ENCODE assay signal across 29 cellular contexts in genomic region chr11:93024376-93024775, GRCh38. TPM values are rescaled to one million over a fixed set of nuclear protein-coding genes. Genes with fewer than 3 reads are reported as not detected.
A peak's percentile ranks its signal among the peaks of the same experiment; 100 is the strongest.
DNase-seq lines count a peak whose midpoint lies in the region; ATAC-seq and TF ChIP-seq lines count a peak whose summit lies in the region.
"Had no signal": no experiment of that assay in that cellular context is flagged by ENCODE, and none has a peak within 500 bp of the region (broad histone marks: within the 10 kb centered on the region; RNA-seq: fewer than 3 reads in every experiment).

No MANE protein-coding gene starts in this region.

- ATAC-seq in stimulated activated effector memory CD8-positive, alpha-beta T cell treated with anti-CD3 and anti-CD28 coated beads, Interleukin-12 subunit alpha, Interleukin-12 subunit beta, amount 100 ng/mL, for 72 hours: peak; percentile 28
- no peak for ATAC-seq in HG03108 (IDR thresholded peaks at IDR 0.05; ENCODE audit: unreplicated experiment)
- ATAC-seq: activated naive CD8-positive, alpha-beta T cell treated with anti-CD3 and anti-CD28 coated beads, Interleukin-2, amount 50 U/mL, for 24 hours; activated T-cell treated with anti-CD3 and anti-CD28 coated beads, Interleukin-2, amount 50 U/mL, for 4 hours; body of pancreas; heart right ventricle; right lobe of liver; upper lobe of right lung had no signal

- no peak overlapping the region for H2AFZ ChIP-seq in fibroblast of lung (ENCODE audit: low read length)

- no peak overlapping the region for H3K27ac Mint-ChIP-seq in stimulated activated effector memory CD8-positive, alpha-beta T cell treated with anti-CD3 and anti-CD28 coated beads, Interleukin-12 subunit alpha, Interleukin-12 subunit beta, amount 100 ng/mL, for 72 hours
- no peak overlapping the region for H3K27ac Mint-ChIP-seq in glutamatergic neuron (ENCODE audit: unreplicated experiment)
- H3K27ac Mint-ChIP-seq: activated CD4-positive, alpha-beta T cell treated with anti-CD3 and anti-CD28 coated beads, Interleukin-2, amount 10 ng/mL, durations not matched to agents 24 days and 14 days; activated naive CD8-positive, alpha-beta T cell treated with anti-CD3 and anti-CD28 coated beads, Interleukin-2, amount 50 U/mL, for 24 hours; CD14-positive monocyte; IgD-negative memory B cell had no signal

- H3K4me3 ChIP-seq in fibroblast of lung (replicated peaks in 1 of 4; ENCODE audit: control extremely low read depth in 1 of 4, insufficient read depth in 1 of 4, low read depth in 3 of 4, low read length in 4 of 4): no peak overlapping the region
- H3K4me3 ChIP-seq: body of pancreas, heart right ventricle, right lobe of liver, upper lobe of right lung had no signal

- no peaks in the 10 kb centered on the region for H4K20me1 ChIP-seq in fibroblast of lung (ENCODE audit: control insufficient read depth, extremely low read depth, insufficient read depth, low read length)

- H3K4me1 Mint-ChIP-seq in stimulated activated effector memory CD8-positive, alpha-beta T cell treated with anti-CD3 and anti-CD28 coated beads, Interleukin-12 subunit alpha, Interleukin-12 subunit beta, amount 100 ng/mL, for 72 hours: no peaks in the 10 kb centered on the region
- no peaks in the 10 kb centered on the region for H3K4me1 Mint-ChIP-seq in glutamatergic neuron (ENCODE audit: low read depth, unreplicated experiment)
- H3K4me1 Mint-ChIP-seq: activated CD4-positive, alpha-beta T cell treated with anti-CD3 and anti-CD28 coated beads, Interleukin-2, amount 10 ng/mL, durations not matched to agents 24 days and 14 days; activated naive CD8-positive, alpha-beta T cell treated with anti-CD3 and anti-CD28 coated beads, Interleukin-2, amount 50 U/mL, for 24 hours; CD14-positive monocyte had no signal

- H3K36me3 Mint-ChIP-seq in stimulated activated effector memory CD8-positive, alpha-beta T cell treated with anti-CD3 and anti-CD28 coated beads, Interleukin-12 subunit alpha, Interleukin-12 subunit beta, amount 100 ng/mL, for 72 hours: no peaks in the 10 kb centered on the region
- no peaks in the 10 kb centered on the region for H3K36me3 Mint-ChIP-seq in glutamatergic neuron (ENCODE audit: unreplicated experiment)
- H3K36me3 Mint-ChIP-seq: CD14-positive monocyte, IgD-negative memory B cell had no signal

- no peaks in the 10 kb centered on the region for H3K36me3 ChIP-seq in fibroblast of lung (ENCODE audit: control insufficient read depth, insufficient read depth, low read length)
- H3K36me3 ChIP-seq: heart right ventricle, right lobe of liver, upper lobe of right lung, WERI-Rb-1 had no signal

- H3K79me2 ChIP-seq in fibroblast of lung (ENCODE audit: control insufficient read depth, insufficient read depth, low read length): no peaks in the 10 kb centered on the region

- H3K4me3 Mint-ChIP-seq in stimulated activated effector memory CD8-positive, alpha-beta T cell treated with anti-CD3 and anti-CD28 coated beads, Interleukin-12 subunit alpha, Interleukin-12 subunit beta, amount 100 ng/mL, for 72 hours: no peak overlapping the region
- no peak overlapping the region for H3K4me3 Mint-ChIP-seq in glutamatergic neuron (ENCODE audit: unreplicated experiment)
- H3K4me3 Mint-ChIP-seq: activated CD4-positive, alpha-beta T cell treated with anti-CD3 and anti-CD28 coated beads, Interleukin-2, amount 10 ng/mL, durations not matched to agents 24 days and 14 days; activated naive CD8-positive, alpha-beta T cell treated with anti-CD3 and anti-CD28 coated beads, Interleukin-2, amount 50 U/mL, for 24 hours; activated T-cell treated with anti-CD3 and anti-CD28 coated beads, Interleukin-2, amount 50 U/mL, for 4 hours; CD14-positive monocyte; IgD-negative memory B cell had no signal

- TF ChIP-seq CTCF in fibroblast of lung (conservative IDR thresholded peaks at IDR 0.05 in 1 of 2, IDR thresholded peaks at IDR 0.05 in 1 of 2; ENCODE audit: low read depth in 1 of 2, low read length in 2 of 2) (no peak), glutamatergic neuron (IDR thresholded peaks at IDR 0.05; ENCODE audit: partially characterized antibody, unreplicated experiment) (no peak)

- H3K27me3 ChIP-seq in fibroblast of lung (ENCODE audit: control insufficient read depth, insufficient read depth, low read length): no peaks in the 10 kb centered on the region
- H3K27me3 ChIP-seq: body of pancreas, heart right ventricle, right lobe of liver, upper lobe of right lung had no signal

- H3K4me2 ChIP-seq in fibroblast of lung (ENCODE audit: extremely low read depth, insufficient read depth, low read length): no peak overlapping the region

- DNase-seq in HCEC 1CT (peak; percentile 25), RPMI7951 (ENCODE audit: low read depth) (peak; percentile 62), fibroblast of lung (ENCODE audit: low read depth in 2 of 2) (peak; percentile 20 to 32), T-helper 9 cell (no peak), glutamatergic neuron (no peak)
- DNase-seq in stimulated activated effector memory CD8-positive, alpha-beta T cell treated with anti-CD3 and anti-CD28 coated beads, Interleukin-12 subunit alpha, Interleukin-12 subunit beta, amount 100 ng/mL, for 72 hours (ENCODE audit: low spot score in 2 of 2): no peak
- DNase-seq: activated CD4-positive, alpha-beta T cell treated with anti-CD3 and anti-CD28 coated beads, Interleukin-2, amount 10 ng/mL, durations not matched to agents 24 days and 14 days; activated naive CD8-positive, alpha-beta T cell treated with anti-CD3 and anti-CD28 coated beads, Interleukin-2, amount 50 U/mL, for 24 hours; activated T-cell treated with anti-CD3 and anti-CD28 coated beads, Interleukin-2, amount 50 U/mL, for 4 hours; body of pancreas; GOT3; heart right ventricle; NCI-H1105 treated with DMSO at 0.1 percent for 48 hours; NCI-H2029 treated with DMSO at 0.1 percent for 48 hours; right lobe of liver; stimulated activated CD4-positive, alpha-beta T cell treated with anti-CD3 and anti-CD28 coated beads, Interleukin-12 subunit alpha, Interleukin-12 subunit beta, amount 100 ng/mL, for 4 hours; stimulated activated CD4-positive, alpha-beta T cell treated with anti-CD3 and anti-CD28 coated beads, Interleukin-4, amount 100 ng/mL, for 1 hour; upper lobe of right lung; WERI-Rb-1 had no signal

- no peaks in the 10 kb centered on the region for H3K9me3 ChIP-seq in fibroblast of lung (ENCODE audit: control insufficient read depth, insufficient read depth, low read depth, low read length)
- H3K9me3 ChIP-seq: body of pancreas, heart right ventricle, right lobe of liver, upper lobe of right lung had no signal

- H3K27me3 Mint-ChIP-seq in glutamatergic neuron (ENCODE audit: unreplicated experiment): no peaks in the 10 kb centered on the region
- H3K27me3 Mint-ChIP-seq: activated CD4-positive, alpha-beta T cell treated with anti-CD3 and anti-CD28 coated beads, Interleukin-2, amount 10 ng/mL, durations not matched to agents 24 days and 14 days; activated naive CD8-positive, alpha-beta T cell treated with anti-CD3 and anti-CD28 coated beads, Interleukin-2, amount 50 U/mL, for 24 hours had no signal

- no peak overlapping the region for H3K9ac ChIP-seq in fibroblast of lung (ENCODE audit: insufficient read depth, low read length)

- H3K4me1 ChIP-seq in fibroblast of lung (ENCODE audit: control insufficient read depth, extremely low read depth, insufficient read depth, low read length): peaks cover 10% of the 10 kb centered on the region
- H3K4me1 ChIP-seq: body of pancreas, heart right ventricle, upper lobe of right lung had no signal

- H3K9me3 Mint-ChIP-seq in stimulated activated effector memory CD8-positive, alpha-beta T cell treated with anti-CD3 and anti-CD28 coated beads, Interleukin-12 subunit alpha, Interleukin-12 subunit beta, amount 100 ng/mL, for 72 hours: no peaks in the 10 kb centered on the region
- H3K9me3 Mint-ChIP-seq in glutamatergic neuron (ENCODE audit: unreplicated experiment): peaks cover 2% of the 10 kb centered on the region
- H3K9me3 Mint-ChIP-seq: activated CD4-positive, alpha-beta T cell treated with anti-CD3 and anti-CD28 coated beads, Interleukin-2, amount 10 ng/mL, durations not matched to agents 24 days and 14 days; activated naive CD8-positive, alpha-beta T cell treated with anti-CD3 and anti-CD28 coated beads, Interleukin-2, amount 50 U/mL, for 24 hours; activated T-cell treated with anti-CD3 and anti-CD28 coated beads, Interleukin-2, amount 50 U/mL, for 4 hours; IgD-negative memory B cell had no signal

- H3K27ac ChIP-seq in fibroblast of lung (ENCODE audit: insufficient read depth, low read length): no peak overlapping the region
- H3K27ac ChIP-seq: body of pancreas, heart right ventricle, upper lobe of right lung, WERI-Rb-1 had no signal

RNA-seq across cellular contexts. Expression of gene MTNR1B, which starts 54.9 kb away (rescaled TPM):
- total RNA-seq in RPMI7951 (2014; rRNA removed; shearing (Covaris generic)): not detected in 2 replicates
- total RNA-seq in fibroblast of lung: not detected in 2 replicates
- 0.26 TPM in 1 of 2 replicates, not detected in the other for polyA plus RNA-seq in fibroblast of lung
- polyA plus RNA-seq in fibroblast of lung (2012): not detected in 2 replicates
- not detected in 2 replicates for polyA minus RNA-seq in fibroblast of lung (ENCODE audit: low replicate concordance)
- total RNA-seq in glutamatergic neuron (ENCODE audit: unreplicated experiment): not detected
- total RNA-seq: activated CD4-positive, alpha-beta T cell treated with anti-CD3 and anti-CD28 coated beads, Interleukin-2, amount 10 ng/mL, durations not matched to agents 24 days and 14 days; activated CD8-positive, alpha-beta memory T cell treated with anti-CD3 and anti-CD28 coated beads for 36 hours; activated T-cell treated with anti-CD3 and anti-CD28 coated beads, Interleukin-2, amount 50 U/mL, for 4 hours; body of pancreas; Daoy; endothelial cell of umbilical vein; heart right ventricle; lung microvascular endothelial cell; posterior vena cava; right lobe of liver; subcutaneous adipose tissue; T-helper 2 cell treated with Interferon-gamma antibody and Interleukin-4, amounts not matched to agents 100 ng/mL and 5 ng/mL, for 36 hours; upper lobe of right lung had no signal
- polyA plus RNA-seq: CD14-positive monocyte, endothelial cell of umbilical vein, heart right ventricle, IgD-negative memory B cell had no signal

Comparison
In these comparisons a context has a peak if more than half of its experiments do, and no peak if none do; other contexts are left out.
1. DNase-seq: peak in HCEC 1CT (single experiment), RPMI7951 (single experiment) and fibroblast of lung (2 of 2); none in stimulated activated effector memory CD8-positive, alpha-beta T cell treated with anti-CD3 and anti-CD28 coated beads, Interleukin-12 subunit alpha, Interleukin-12 subunit beta, amount 100 ng/mL, for 72 hours (0 of 2), T-helper 9 cell (single experiment) and glutamatergic neuron (single experiment).